In the genomic region with DNA sequence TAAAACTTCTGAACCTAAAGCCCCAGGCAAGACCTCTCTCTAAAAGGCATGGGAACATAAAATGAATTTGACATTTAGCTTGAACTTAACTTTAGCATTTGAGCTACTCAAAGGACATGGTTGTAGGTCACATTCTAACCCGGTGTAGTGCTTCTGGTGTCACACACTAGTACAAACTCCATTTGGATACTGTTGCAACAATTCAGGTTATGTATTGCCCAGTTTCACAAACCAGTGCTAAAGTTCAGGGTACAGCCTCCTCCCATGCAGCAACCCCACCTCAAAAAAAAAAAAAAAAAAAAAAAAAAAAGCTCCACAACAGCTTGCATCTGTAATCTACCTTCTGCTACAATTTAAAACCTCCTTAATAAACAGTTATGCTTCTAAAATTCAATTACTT, we compare ENCODE assay signal across 14 cellular contexts. TPM values are rescaled to one million over a fixed set of nuclear protein-coding genes. Genes with fewer than 3 reads are reported as not detected.
DNase-seq lines count a peak whose midpoint lies in the region; ATAC-seq and TF ChIP-seq lines count a peak whose summit lies in the region.
"Had no signal": no experiment of that assay in that cellular context is flagged by ENCODE, and none has a peak within 500 bp of the region (broad histone marks: within the 10 kb centered on the region; RNA-seq: fewer than 3 reads in every experiment).

No MANE protein-coding gene starts in this region.

- peaks cover 20% of the 10 kb centered on the region for H3K9me3 ChIP-seq in PC-9 (ENCODE audit: insufficient read depth, low read depth)

- ATAC-seq in foreskin keratinocyte (no peak), sciatic nerve (peak; percentile 61), HG03196 (IDR thresholded peaks at IDR 0.05; ENCODE audit: unreplicated experiment) (no peak)

- no peaks in the 10 kb centered on the region for H3K9me2 ChIP-seq in PC-9 (ENCODE audit: insufficient read depth)

- H3K36me3 ChIP-seq in PC-9 (ENCODE audit: low read depth): 0 out of 2 replicates have a peak, but pooled peaks cover 5% of the 10 kb centered on the region
- H3K36me3 ChIP-seq: thoracic aorta had no signal

- peak overlapping the region; percentile 34; the same call in 1 of the 2 replicates for H3K4me2 ChIP-seq in PC-9

- peaks cover 90% of the 10 kb centered on the region for H3K79me2 ChIP-seq in PC-9 (ENCODE audit: low read depth)

- H3F3A ChIP-seq in PC-9 (ENCODE audit: insufficient read depth, low read depth): peaks cover 39% of the 10 kb centered on the region

- H3K4me1 ChIP-seq in PC-9 (replicated peaks; ENCODE audit: insufficient read depth) (peaks cover 57% of the 10 kb centered on the region), foreskin keratinocyte (peaks cover 21% of the 10 kb centered on the region)

- TF ChIP-seq CTCF in GM12865 (IDR thresholded peaks at IDR 0.05; ENCODE audit: insufficient read depth, low read depth, low read length, missing control alignments) (no peak), PC-9 (conservative IDR thresholded peaks at IDR 0.05) (no peak), foreskin keratinocyte (conservative IDR thresholded peaks at IDR 0.05) (no peak)

- H3K4me3 ChIP-seq in GM12865 (ENCODE audit: low read depth, low read length) (no peak overlapping the region), PC-9 (no peak overlapping the region)
- H3K4me3 ChIP-seq: MG63, thoracic aorta had no signal

- DNase-seq in GM12865 (ENCODE audit: low read depth) (peak; percentile 43), PC-9 (peak in 1 of 2 experiments; percentile 44), foreskin keratinocyte (no peak), sciatic nerve (ENCODE audit: low spot score) (no peak), GM19238 (ENCODE audit: insufficient read length, low spot score) (no peak), glomerular visceral epithelial cell (ENCODE audit: extremely low spot score) (no peak), NCI-H2107 (lab: John Stamatoyannopoulos, UW) (no peak)
- DNase-seq: HCEC 1CT; islet precursor cell; MG63; NCI-H510A; stimulated activated CD4-positive, alpha-beta T cell treated with anti-CD3 and anti-CD28 coated beads, Interleukin-4, amount 100 ng/mL, for 1 hour had no signal

- H4K20me1 ChIP-seq in PC-9 (ENCODE audit: insufficient read depth): peaks cover 12% of the 10 kb centered on the region

- POLR2A ChIA-PET in PC-9 (lab: Charles Lee; ENCODE audit: unreplicated experiment): interaction anchor here (0.6 to 1.1 kb wide), 4 partner anchors 12 to 39 kb away, joined by 3 to 24 read pairs (median 8); partner anchors contain the start of gene TCTN1

- CTCF ChIA-PET in PC-9 (lab: Charles Lee): interaction anchor here (0.5 to 1.7 kb wide), 7 partner anchors 9 to 315 kb away, joined by 3 to 13 read pairs (median 5); no protein-coding TSS in a partner anchor

- BruUV-seq in PC-9 (replicated peaks; lab: Mats Ljungman, UMichigan): no TSS peak

- intact Hi-C loops in PC-9 (cut with micrococcal nuclease; ENCODE audit: unreplicated experiment) (no loop called here), sciatic nerve (cut with DNase I) (no loop called here)

- H2AFZ ChIP-seq in PC-9: no peak overlapping the region

- H3K27ac ChIP-seq in PC-9: 0 out of 2 replicates have a peak overlapping the region, but pooled peaks have one; percentile 20
- peak overlapping the region; percentile 100 for H3K27ac ChIP-seq in foreskin keratinocyte
- H3K27ac ChIP-seq: thoracic aorta had no signal

- no peaks in the 10 kb centered on the region for H3K27me3 ChIP-seq in PC-9 (ENCODE audit: insufficient read depth, low read depth)
- no peaks in the 10 kb centered on the region for H3K27me3 ChIP-seq in foreskin keratinocyte
- H3K27me3 ChIP-seq: MG63 had no signal

RNA-seq across cellular contexts. Expression of gene PPTC7, which starts 7.8 kb away (rescaled TPM):
- 16.0 and 18.3 TPM in 2 replicates for total RNA-seq in PC-9 (2021)
- total RNA-seq in foreskin keratinocyte: 26.6 and 27.2 TPM in 2 replicates
- polyA plus RNA-seq in foreskin keratinocyte: 9.6 and 12.0 TPM in 2 replicates
- 23.8 TPM for total RNA-seq in sciatic nerve

RNA-seq across cellular contexts. Expression of gene TCTN1, which starts 38.6 kb away (rescaled TPM):
- total RNA-seq in PC-9 (2021): 58.3 and 66.8 TPM in 2 replicates
- 21.4 and 22.7 TPM in 2 replicates for total RNA-seq in foreskin keratinocyte
- 18.2 and 21.6 TPM in 2 replicates for polyA plus RNA-seq in foreskin keratinocyte
- 41.0 TPM for total RNA-seq in sciatic nerve
